1 cellular context compared by ENCODE assay signal in genomic region chr2:26067980-26068507, GRCh38.
TF ChIP-seq lines count a peak whose summit lies in the region.

No MANE protein-coding gene starts in this region.

TF ChIP-seq in IMR-90, 13 proteins besides CTCF, POLR2A, EP300 and RAD21 (continued from another document):
- TF ChIP-seq ELK1 (IDR thresholded peaks at IDR 0.05; ENCODE audit: borderline replicate concordance, low read depth, low read length), result no peak
- no peak for TF ChIP-seq MAFK (IDR thresholded peaks at IDR 0.05; ENCODE audit: low read depth, low read length)
- TF ChIP-seq MXI1 (IDR thresholded peaks at IDR 0.05; ENCODE audit: borderline replicate concordance, low read depth, low read length), result no peak
- no peak for TF ChIP-seq RFX5 (IDR thresholded peaks at IDR 0.05; ENCODE audit: low read depth, low read length)
- no peak for TF ChIP-seq SMC3 (IDR thresholded peaks at IDR 0.05; ENCODE audit: low read depth, low read length)
- no peak for TF ChIP-seq NFE2L2 (IDR thresholded peaks at IDR 0.05; ENCODE audit: low read depth, low read length)
- no peak for TF ChIP-seq FOS (IDR thresholded peaks at IDR 0.05; ENCODE audit: low read depth, low read length)
- TF ChIP-seq USF2 (IDR thresholded peaks at IDR 0.05; ENCODE audit: low read depth, low read length), result no peak
- TF ChIP-seq BHLHE40 (IDR thresholded peaks at IDR 0.05; ENCODE audit: low read depth, low read length), result no peak
- TF ChIP-seq CEBPB (IDR thresholded peaks at IDR 0.05; ENCODE audit: low read depth, low read length), result no peak
- no peak for TF ChIP-seq CHD1 (IDR thresholded peaks at IDR 0.05; ENCODE audit: low read depth, low read length)
